In genomic region chr10:93412801-93413200, GRCh38 we compare ENCODE assay signal across 11 cellular contexts.
DNase-seq lines count a peak whose midpoint lies in the region; ATAC-seq and TF ChIP-seq lines count a peak whose summit lies in the region.
"Had no signal": no experiment of that assay in that cellular context is flagged by ENCODE, and none has a peak within 500 bp of the region (broad histone marks: within the 10 kb centered on the region; RNA-seq: fewer than 3 reads in every experiment).

No MANE protein-coding gene starts in this region.

- peaks cover 48% of the 10 kb centered on the region for H3K4me1 Mint-ChIP-seq in activated CD4-positive, alpha-beta memory T cell treated with anti-CD3 and anti-CD28 coated beads, Interleukin-2, amount 10 ng/mL, durations not matched to agents 7 days and 5 days

- POLR2A ChIA-PET in HEK293 (lab: Yijun Ruan, JAX), result no interaction called here
- POLR2A ChIA-PET in activated CD4-positive, alpha-beta memory T cell treated with anti-CD3 and anti-CD28 coated beads, Interleukin-2, amount 10 ng/mL, durations not matched to agents 7 days and 5 days (lab: Charles Lee), result interaction anchor here (0.9 to 2.8 kb wide), 5 partner anchors 26 to 83 kb away, joined by 4 to 16 read pairs (median 8); partner anchors contain the start of gene MYOF

- ATAC-seq in GM21360 (IDR thresholded peaks at IDR 0.05; ENCODE audit: unreplicated experiment), result no peak

- CTCF ChIA-PET in HEK293 (lab: Yijun Ruan, JAX), result interaction anchor here (0.9 kb wide), 1 partner anchor 115 kb away, joined by 4 read pairs; no protein-coding TSS in a partner anchor
- CTCF ChIA-PET in activated CD4-positive, alpha-beta memory T cell treated with anti-CD3 and anti-CD28 coated beads, Interleukin-2, amount 10 ng/mL, durations not matched to agents 7 days and 5 days (lab: Charles Lee), result interaction anchor here (1.2 to 2.6 kb wide), 3 partner anchors 33 to 70 kb away, joined by 8 to 14 read pairs (median 12); partner anchors contain the start of gene MYOF

- H3K4me1 ChIP-seq in HEK293 (ENCODE audit: control insufficient read depth, insufficient read depth, low read length) (no peaks in the 10 kb centered on the region), mesodermal cell (ENCODE audit: control insufficient read depth, insufficient read depth, low read length, poor library complexity, severe bottlenecking) (peaks cover 8% of the 10 kb centered on the region)

- H3K4me3 Mint-ChIP-seq in activated CD4-positive, alpha-beta memory T cell treated with anti-CD3 and anti-CD28 coated beads, Interleukin-2, amount 10 ng/mL, durations not matched to agents 7 days and 5 days, result no peak overlapping the region

- peaks cover 3% of the 10 kb centered on the region for H3K36me3 Mint-ChIP-seq in activated CD4-positive, alpha-beta memory T cell treated with anti-CD3 and anti-CD28 coated beads, Interleukin-2, amount 10 ng/mL, durations not matched to agents 7 days and 5 days (ENCODE audit: low read depth)

- H3K9me3 Mint-ChIP-seq in activated CD4-positive, alpha-beta memory T cell treated with anti-CD3 and anti-CD28 coated beads, Interleukin-2, amount 10 ng/mL, durations not matched to agents 7 days and 5 days, result no peaks in the 10 kb centered on the region

- no peaks in the 10 kb centered on the region for H3K36me3 ChIP-seq in HEK293 (ENCODE audit: control insufficient read depth in 2 of 2, insufficient read depth in 1 of 2, low read length in 2 of 2)
- H3K36me3 ChIP-seq in mesodermal cell (ENCODE audit: control insufficient read depth, insufficient read depth, low read length), result peaks cover 59% of the 10 kb centered on the region

- H3K27ac Mint-ChIP-seq in activated CD4-positive, alpha-beta memory T cell treated with anti-CD3 and anti-CD28 coated beads, Interleukin-2, amount 10 ng/mL, durations not matched to agents 7 days and 5 days, result peak overlapping the region; percentile 92

- H3K9me3 ChIP-seq in HEK293 (ENCODE audit: control insufficient read depth, insufficient read depth, low read depth, low read length) (no peaks in the 10 kb centered on the region), mesodermal cell (ENCODE audit: control insufficient read depth, low read length) (no peaks in the 10 kb centered on the region)
- H3K9me3 ChIP-seq: upper lobe of left lung had no signal

- H3K4me3 ChIP-seq in HEK293 (ENCODE audit: low read depth, low read length) (no peak overlapping the region), mesodermal cell (ENCODE audit: extremely low read depth, insufficient read depth, low read length, poor library complexity, severe bottlenecking) (no peak overlapping the region)
- H3K4me3 ChIP-seq: upper lobe of left lung had no signal

- H3K27ac ChIP-seq in HEK293 (ENCODE audit: extremely low read depth, low read depth, low read length) (no peak overlapping the region), mesodermal cell (ENCODE audit: low read depth, low read length, severe bottlenecking) (peak overlapping the region; percentile 13)

- no peaks in the 10 kb centered on the region for H3K27me3 Mint-ChIP-seq in activated CD4-positive, alpha-beta memory T cell treated with anti-CD3 and anti-CD28 coated beads, Interleukin-2, amount 10 ng/mL, durations not matched to agents 7 days and 5 days

- WGBS in mesodermal cell (ENCODE audit: insufficient coverage in 2 of 2), 2 experiments, result 85 to 96% methylated on average over 5 to 6 of the region's 7 CpGs

- TF ChIP-seq CTCF in HEK293 (tag by site-specific recombination; IDR thresholded peaks at IDR 0.05), result no peak

- peak; percentile 54 for DNase-seq in Ammon's horn (ENCODE audit: low spot score)
- no peak for DNase-seq in activated CD4-positive, alpha-beta memory T cell treated with anti-CD3 and anti-CD28 coated beads, Interleukin-2, amount 10 ng/mL, durations not matched to agents 7 days and 5 days
- no peak for DNase-seq in cerebellum (ENCODE audit: low spot score)
- no peak for DNase-seq in NCI-H82 (lab: John Stamatoyannopoulos, UW)
- DNase-seq in NCI-H345 treated with DMSO at 0.1 percent for 48 hours (lab: John Stamatoyannopoulos, UW; ENCODE audit: unreplicated experiment), result no peak
- DNase-seq: HCEC 1CT, NCI-H345 had no signal

TF ChIP-seq in HEK293, 187 proteins besides CTCF, POLR2A, EP300 and RAD21:
- TF ChIP-seq SP7 (tag by site-specific recombination; IDR thresholded peaks at IDR 0.05) (peak; percentile 78), GLIS1 (tag by site-specific recombination; IDR thresholded peaks at IDR 0.05) (no peak)
